ENCODE assay signal across 21 cellular contexts in genomic region chr3:178593786-178594185, GRCh38. TPM values are rescaled to one million over a fixed set of nuclear protein-coding genes. Genes with fewer than 3 reads are reported as not detected.
DNase-seq lines count a peak whose midpoint lies in the region; TF ChIP-seq lines count a peak whose summit lies in the region.
"Had no signal": no experiment of that assay in that cellular context is flagged by ENCODE, and none has a peak within 500 bp of the region (broad histone marks: within the 10 kb centered on the region; RNA-seq: fewer than 3 reads in every experiment).

No MANE protein-coding gene starts in this region.

- no peaks in the 10 kb centered on the region for H3K36me3 Mint-ChIP-seq in Caco-2 (ENCODE audit: insufficient read depth, unreplicated experiment)
- no peaks in the 10 kb centered on the region for H3K36me3 Mint-ChIP-seq in mesothelial cell of epicardium
- H3K36me3 Mint-ChIP-seq: CD14-positive monocyte; CD4-positive, alpha-beta memory T cell; CD4-positive, CD25-positive, alpha-beta regulatory T cell; CD8-positive, alpha-beta memory T cell had no signal

- H2AK5ac ChIP-seq in trophoblast cell (ENCODE audit: low read length): no peak overlapping the region

- H3K4ac ChIP-seq in trophoblast cell (ENCODE audit: low read depth, low read length): no peak overlapping the region

- no peak for TF ChIP-seq CTCF in Caco-2 (IDR thresholded peaks at IDR 0.05; ENCODE audit: insufficient read depth in 1 of 2, low read depth in 1 of 2, low read length in 1 of 2, severe bottlenecking in 1 of 2, unreplicated experiment in 1 of 2)
- TF ChIP-seq CTCF in MM.1S (IDR thresholded peaks at IDR 0.05; ENCODE audit: low read length): no peak
- TF ChIP-seq CTCF in left ventricle myocardium inferior (IDR thresholded peaks at IDR 0.05; ENCODE audit: borderline replicate concordance): no peak
- no peak for TF ChIP-seq CTCF in mesothelial cell of epicardium (IDR thresholded peaks at IDR 0.05; ENCODE audit: unreplicated experiment)

- H3K27me3 ChIP-seq in Caco-2 (replicated peaks; ENCODE audit: control insufficient read depth, insufficient read depth, low read length) (no peaks in the 10 kb centered on the region), MM.1S (replicated peaks; ENCODE audit: insufficient read depth, low read length) (no peaks in the 10 kb centered on the region), trophoblast cell (ENCODE audit: insufficient read depth, low read length) (no peaks in the 10 kb centered on the region), left ventricle myocardium inferior (ENCODE audit: low read depth) (no peaks in the 10 kb centered on the region)
- H3K27me3 ChIP-seq: BE2C, BLaER1 had no signal

- no peaks in the 10 kb centered on the region for H3K79me1 ChIP-seq in trophoblast cell (ENCODE audit: low read length)

- H3K79me2 ChIP-seq in MM.1S (ENCODE audit: low read length) (no peaks in the 10 kb centered on the region), trophoblast cell (ENCODE audit: control insufficient read depth, insufficient read depth, low read length, poor library complexity) (no peaks in the 10 kb centered on the region)

- H3K27ac ChIP-seq in MM.1S (ENCODE audit: low read length) (no peak overlapping the region), trophoblast cell (ENCODE audit: low read depth, low read length) (peak overlapping the region; percentile 53), left ventricle myocardium inferior (replicated peaks) (no peak overlapping the region)
- H3K27ac ChIP-seq: 22Rv1, A549, BLaER1 had no signal

- DNase-seq in Caco-2: peak; percentile 43 to 63
- peak; percentile 2 for DNase-seq in MM.1S
- DNase-seq in islet precursor cell: peak; percentile 63
- peak; percentile 16 to 35 for DNase-seq in trophoblast cell
- no peak for DNase-seq in left ventricle myocardium inferior
- no peak for DNase-seq in mesothelial cell of epicardium (ENCODE audit: low spot score in 2 of 2, unreplicated experiment in 2 of 2)
- no peak for DNase-seq in AG20443 (ENCODE audit: low spot score)
- DNase-seq: BE2C; C1 segment of cervical spinal cord; Calu3; CD4-positive, alpha-beta memory T cell; CD4-positive, CD25-positive, alpha-beta regulatory T cell; CD8-positive, alpha-beta memory T cell; COR-L47; DMS79 treated with DMSO at 0.1 percent for 48 hours; GF-D8 had no signal

- no peaks in the 10 kb centered on the region for H3K27me3 Mint-ChIP-seq in Caco-2 (ENCODE audit: insufficient read depth, unreplicated experiment)
- peaks cover 2% of the 10 kb centered on the region for H3K27me3 Mint-ChIP-seq in mesothelial cell of epicardium (ENCODE audit: low read depth)

- H3K23ac ChIP-seq in trophoblast cell (ENCODE audit: low read length): no peak overlapping the region

- H2BK120ac ChIP-seq in trophoblast cell (ENCODE audit: insufficient read depth, low read length, poor library complexity): no peak overlapping the region

- H3K9me3 ChIP-seq in Caco-2: peaks cover 7% of the 10 kb centered on the region
- H3K9me3 ChIP-seq in MM.1S (replicated peaks; ENCODE audit: insufficient read depth, low read length): no peaks in the 10 kb centered on the region
- no peaks in the 10 kb centered on the region for H3K9me3 ChIP-seq in trophoblast cell (ENCODE audit: insufficient read depth, low read depth, low read length)
- H3K9me3 ChIP-seq in left ventricle myocardium inferior (replicated peaks): no peaks in the 10 kb centered on the region
- H3K9me3 ChIP-seq: A549, BE2C, BLaER1 had no signal

- POLR2A ChIA-PET in Caco-2 (lab: Charles Lee): no interaction called here

- H2AFZ ChIP-seq in MM.1S (ENCODE audit: low read length): no peak overlapping the region
- no peak overlapping the region for H2AFZ ChIP-seq in trophoblast cell (ENCODE audit: insufficient read depth, low read length, poor library complexity)

- no peak overlapping the region for H2BK5ac ChIP-seq in trophoblast cell (ENCODE audit: low read depth, low read length, poor library complexity)

- no peak overlapping the region for H2BK12ac ChIP-seq in trophoblast cell (ENCODE audit: low read length)

- no peaks in the 10 kb centered on the region for H3K9me2 ChIP-seq in MM.1S (replicated peaks; ENCODE audit: insufficient read depth, low read length)

- peaks cover 10% of the 10 kb centered on the region for H3K9me3 Mint-ChIP-seq in Caco-2 (ENCODE audit: unreplicated experiment)
- H3K9me3 Mint-ChIP-seq in mesothelial cell of epicardium: no peaks in the 10 kb centered on the region

- no peak overlapping the region for H4K8ac ChIP-seq in trophoblast cell (ENCODE audit: low read depth, low read length)

- no peak overlapping the region for H4K12ac ChIP-seq in trophoblast cell (ENCODE audit: low read depth, low read length)

- H3K4me1 Mint-ChIP-seq in Caco-2 (ENCODE audit: low read depth, unreplicated experiment) (peaks cover 16% of the 10 kb centered on the region), mesothelial cell of epicardium (peaks cover 11% of the 10 kb centered on the region)
- H3K4me1 Mint-ChIP-seq: CD14-positive monocyte; CD4-positive, alpha-beta memory T cell; CD4-positive, CD25-positive, alpha-beta regulatory T cell; CD8-positive, alpha-beta memory T cell had no signal

- H3K4me3 ChIP-seq in Caco-2 (ENCODE audit: low read depth, low read length): no peak overlapping the region
- no peak overlapping the region for H3K4me3 ChIP-seq in MM.1S (ENCODE audit: low read length)
- no peak overlapping the region for H3K4me3 ChIP-seq in trophoblast cell (ENCODE audit: low read depth, low read length)
- H3K4me3 ChIP-seq in left ventricle myocardium inferior: no peak overlapping the region
- H3K4me3 ChIP-seq: A549, BLaER1 had no signal

- H3K36me3 ChIP-seq in Caco-2 (ENCODE audit: control insufficient read depth, insufficient read depth, low read length) (no peaks in the 10 kb centered on the region), MM.1S (replicated peaks; ENCODE audit: insufficient read depth, low read length) (no peaks in the 10 kb centered on the region), trophoblast cell (ENCODE audit: control insufficient read depth in 1 of 2, insufficient read depth in 2 of 2, low read length in 2 of 2) (no peaks in the 10 kb centered on the region), left ventricle myocardium inferior (no peaks in the 10 kb centered on the region)
- H3K36me3 ChIP-seq: BE2C, BLaER1 had no signal

- H3K4me3 Mint-ChIP-seq in Caco-2 (ENCODE audit: unreplicated experiment): peak overlapping the region; percentile 14
- H3K4me3 Mint-ChIP-seq in mesothelial cell of epicardium: no peak overlapping the region
- H3K4me3 Mint-ChIP-seq: CD14-positive monocyte; CD4-positive, alpha-beta memory T cell; CD4-positive, CD25-positive, alpha-beta regulatory T cell; CD8-positive, alpha-beta memory T cell had no signal

- WGBS in trophoblast cell (ENCODE audit: extremely low coverage, insufficient coverage, insufficient read length): no CpG with 5 or more reads among the region's 1 CpG

- intact Hi-C loops in Caco-2 (cut with micrococcal nuclease; ENCODE audit: unreplicated experiment) (loop anchor here (5.0 kb wide), 1 partner anchor 69 kb away; no protein-coding TSS in a partner anchor), left ventricle myocardium inferior (cut with micrococcal nuclease) (no loop called here)

- BruUV-seq in Caco-2 (replicated peaks; lab: Mats Ljungman, UMichigan): no TSS peak

- H4K91ac ChIP-seq in trophoblast cell (ENCODE audit: low read depth, low read length): no peak overlapping the region

- H3F3A ChIP-seq in MM.1S (ENCODE audit: insufficient read depth, low read length): no peaks in the 10 kb centered on the region

- no peaks in the 10 kb centered on the region for H4K20me1 ChIP-seq in MM.1S (ENCODE audit: insufficient read depth, low read length)
- H4K20me1 ChIP-seq: BLaER1 had no signal

- H3K4me2 ChIP-seq in MM.1S (ENCODE audit: low read depth, low read length) (no peak overlapping the region), trophoblast cell (ENCODE audit: low read length) (no peak overlapping the region)
- H3K4me2 ChIP-seq: A549, BLaER1 had no signal

- H3K27ac Mint-ChIP-seq in Caco-2 (ENCODE audit: unreplicated experiment): peak overlapping the region; percentile 60
- no peak overlapping the region for H3K27ac Mint-ChIP-seq in mesothelial cell of epicardium
- H3K27ac Mint-ChIP-seq: CD14-positive monocyte; CD4-positive, alpha-beta memory T cell; CD4-positive, CD25-positive, alpha-beta regulatory T cell had no signal

- no peak overlapping the region for H3K9ac ChIP-seq in MM.1S (ENCODE audit: low read length)
- H3K9ac ChIP-seq in trophoblast cell (ENCODE audit: low read length): no peak overlapping the region
- H3K9ac ChIP-seq: BLaER1 had no signal

- H3K18ac ChIP-seq in trophoblast cell (ENCODE audit: low read length): no peak overlapping the region

- H3K4me1 ChIP-seq in Caco-2: peaks cover 35% of the 10 kb centered on the region
- no peaks in the 10 kb centered on the region for H3K4me1 ChIP-seq in MM.1S (ENCODE audit: low read length)
- peaks cover 0 to 4% of the 10 kb centered on the region in 2 experiments for H3K4me1 ChIP-seq in trophoblast cell (ENCODE audit: control insufficient read depth in 1 of 2, insufficient read depth in 2 of 2, low read length in 2 of 2)
- no peaks in the 10 kb centered on the region for H3K4me1 ChIP-seq in left ventricle myocardium inferior
- H3K4me1 ChIP-seq: A549, BE2C, BLaER1 had no signal

- H3K14ac ChIP-seq in trophoblast cell (ENCODE audit: low read length): no peak overlapping the region

- CTCF ChIA-PET in Caco-2 (lab: Charles Lee): no interaction called here

RNA-seq across cellular contexts. Expression of gene KCNMB2, which starts 57.5 kb away (rescaled TPM):
- total RNA-seq in Caco-2 (2022): not detected in 2 replicates
- 0.11 TPM in 1 of 2 replicates, not detected in the other for polyA plus RNA-seq in trophoblast cell (2013)
- total RNA-seq in left ventricle myocardium inferior: 2.1 TPM
- total RNA-seq in mesothelial cell of epicardium: 2.9 to 3.9 TPM (median 3.0 TPM) in 3 replicates
- total RNA-seq: A172; Calu3; CD4-positive, alpha-beta memory T cell; CD4-positive, CD25-positive, alpha-beta regulatory T cell; CD8-positive, alpha-beta memory T cell had no signal
- polyA plus RNA-seq: A549; CD14-positive monocyte; CD4-positive, alpha-beta memory T cell; CD4-positive, CD25-positive, alpha-beta regulatory T cell; CD8-positive, alpha-beta memory T cell had no signal

Comparison
In these comparisons a context has a peak if more than half of its experiments do, and no peak if none do; other contexts are left out.
1. DNase-seq: peak in Caco-2 (2 of 2), MM.1S (single experiment), islet precursor cell (single experiment) and trophoblast cell (2 of 2); none in left ventricle myocardium inferior (single experiment), mesothelial cell of epicardium (0 of 2) and AG20443 (single experiment).